In the genomic region with DNA sequence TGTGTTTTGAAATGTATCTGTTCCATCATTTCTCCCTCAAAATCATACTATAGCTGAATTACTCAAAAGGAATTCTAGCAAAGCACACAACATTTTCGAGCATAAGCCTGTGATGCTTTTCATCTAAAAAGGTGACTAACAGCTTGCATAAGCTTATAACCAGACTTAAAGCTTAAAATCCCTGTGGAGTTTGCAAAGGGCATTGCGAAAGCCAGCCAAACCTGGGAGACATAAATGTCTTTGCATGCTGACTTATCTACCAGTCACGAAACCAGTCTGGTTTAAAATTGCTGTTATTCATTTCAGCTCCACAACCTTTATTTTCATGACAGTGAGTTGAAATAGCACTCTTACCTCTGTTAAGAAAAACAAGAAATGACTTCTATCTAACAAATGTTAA, we compare ENCODE assay signal across 15 cellular contexts. TPM values are rescaled to one million over a fixed set of nuclear protein-coding genes. Genes with fewer than 3 reads are reported as not detected.
DNase-seq lines count a peak whose midpoint lies in the region; ATAC-seq and TF ChIP-seq lines count a peak whose summit lies in the region.
"Had no signal": no experiment of that assay in that cellular context is flagged by ENCODE, and none has a peak within 500 bp of the region (broad histone marks: within the 10 kb centered on the region; RNA-seq: fewer than 3 reads in every experiment).

No MANE protein-coding gene starts in this region.

- no peak for TF ChIP-seq CTCF in MCF 10A (IDR thresholded peaks at IDR 0.05; ENCODE audit: unreplicated experiment)
- no peak for TF ChIP-seq CTCF in breast epithelium (IDR thresholded peaks at IDR 0.05)
- TF ChIP-seq CTCF in MM.1S (IDR thresholded peaks at IDR 0.05; ENCODE audit: low read length), result no peak

- no peak overlapping the region for H3K4me3 Mint-ChIP-seq in MCF 10A (ENCODE audit: unreplicated experiment)
- H3K4me3 Mint-ChIP-seq: activated naive CD4-positive, alpha-beta T cell treated with anti-CD3 and anti-CD28 coated beads, Interleukin-2, amount 10 ng/mL, durations not matched to agents 7 days and 5 days; endodermal cell; nephron; stimulated activated effector memory CD8-positive, alpha-beta T cell treated with anti-CD3 and anti-CD28 coated beads, Interleukin-12 subunit alpha, Interleukin-12 subunit beta, amount 100 ng/mL, for 72 hours had no signal

- no peaks in the 10 kb centered on the region for H3K9me2 ChIP-seq in MM.1S (replicated peaks; ENCODE audit: insufficient read depth, low read length)

- CTCF ChIA-PET in MCF 10A (lab: Yijun Ruan, JAX), result no interaction called here

- H3K36me3 Mint-ChIP-seq in MCF 10A (ENCODE audit: insufficient read depth, unreplicated experiment), result no peaks in the 10 kb centered on the region
- H3K36me3 Mint-ChIP-seq: activated naive CD4-positive, alpha-beta T cell treated with anti-CD3 and anti-CD28 coated beads, Interleukin-2, amount 10 ng/mL, durations not matched to agents 7 days and 5 days; stimulated activated effector memory CD8-positive, alpha-beta T cell treated with anti-CD3 and anti-CD28 coated beads, Interleukin-12 subunit alpha, Interleukin-12 subunit beta, amount 100 ng/mL, for 72 hours had no signal

- intact Hi-C loops in MCF 10A (cut with micrococcal nuclease), result no loop called here
- intact Hi-C loops in breast epithelium (cut with DNase I; ENCODE audit: low total_unique reads), result no loop called here

- no peaks in the 10 kb centered on the region for H3K9me3 Mint-ChIP-seq in MCF 10A (ENCODE audit: unreplicated experiment)
- H3K9me3 Mint-ChIP-seq: activated naive CD4-positive, alpha-beta T cell treated with anti-CD3 and anti-CD28 coated beads, Interleukin-2, amount 10 ng/mL, durations not matched to agents 7 days and 5 days; endodermal cell; nephron; stimulated activated effector memory CD8-positive, alpha-beta T cell treated with anti-CD3 and anti-CD28 coated beads, Interleukin-12 subunit alpha, Interleukin-12 subunit beta, amount 100 ng/mL, for 72 hours had no signal

- no TSS peak for BruUV-seq in MCF 10A (replicated peaks; lab: Mats Ljungman, UMichigan)

- H3K4me1 ChIP-seq in breast epithelium, result no peaks in the 10 kb centered on the region
- H3K4me1 ChIP-seq in adipocyte (ENCODE audit: control insufficient read depth, insufficient read depth, low read length), result peaks cover 21% of the 10 kb centered on the region
- H3K4me1 ChIP-seq in MM.1S (ENCODE audit: low read length), result peaks cover 16% of the 10 kb centered on the region; the same call in 1 of the 2 replicates

- H3K9me3 ChIP-seq in breast epithelium, result no peaks in the 10 kb centered on the region
- no peaks in the 10 kb centered on the region for H3K9me3 ChIP-seq in adipocyte (ENCODE audit: control insufficient read depth, low read length)
- H3K9me3 ChIP-seq in MM.1S (replicated peaks; ENCODE audit: insufficient read depth, low read length), result no peaks in the 10 kb centered on the region

- H4K20me1 ChIP-seq in MM.1S (ENCODE audit: insufficient read depth, low read length), result no peaks in the 10 kb centered on the region

- no peaks in the 10 kb centered on the region for H3K27me3 ChIP-seq in breast epithelium
- H3K27me3 ChIP-seq in adipocyte (replicated peaks; ENCODE audit: control insufficient read depth, insufficient read depth, low read length), result no peaks in the 10 kb centered on the region
- no peaks in the 10 kb centered on the region for H3K27me3 ChIP-seq in MM.1S (replicated peaks; ENCODE audit: insufficient read depth, low read length)

- POLR2A ChIA-PET in MCF 10A (lab: Yijun Ruan, JAX), result interaction anchor here (0.6 to 1.3 kb wide), 7 partner anchors 9 to 1120 kb away, joined by 3 to 7 read pairs (median 4); a partner anchor contains a TSS

- DNase-seq in MCF 10A (ENCODE audit: unreplicated experiment) (peak; percentile 87), breast epithelium (ENCODE audit: low spot score in 2 of 2) (no peak), adipocyte (ENCODE audit: low read depth) (peak; percentile 97), fibroblast of the conjunctiva (ENCODE audit: low read depth) (peak; percentile 72), 8988T (no peak), MM.1S (no peak), HT-29 (ENCODE audit: low spot score) (no peak)
- DNase-seq: activated naive CD4-positive, alpha-beta T cell treated with anti-CD3 and anti-CD28 coated beads, Interleukin-2, amount 10 ng/mL, durations not matched to agents 7 days and 5 days; AML-193; endodermal cell; NCI-H1092; NCI-H748 treated with DMSO at 0.1 percent for 48 hours had no signal

- H3K36me3 ChIP-seq in breast epithelium (no peaks in the 10 kb centered on the region), adipocyte (ENCODE audit: control insufficient read depth, insufficient read depth, low read length, severe bottlenecking) (no peaks in the 10 kb centered on the region), MM.1S (replicated peaks; ENCODE audit: insufficient read depth, low read length) (no peaks in the 10 kb centered on the region)

- no peaks in the 10 kb centered on the region for H3K79me2 ChIP-seq in MM.1S (ENCODE audit: low read length)

- peak overlapping the region; percentile 8 for H3K27ac Mint-ChIP-seq in MCF 10A (ENCODE audit: low read depth, unreplicated experiment)
- H3K27ac Mint-ChIP-seq: activated naive CD4-positive, alpha-beta T cell treated with anti-CD3 and anti-CD28 coated beads, Interleukin-2, amount 10 ng/mL, durations not matched to agents 7 days and 5 days; endodermal cell; nephron; stimulated activated effector memory CD8-positive, alpha-beta T cell treated with anti-CD3 and anti-CD28 coated beads, Interleukin-12 subunit alpha, Interleukin-12 subunit beta, amount 100 ng/mL, for 72 hours had no signal

- no peak for TF ChIP-seq POLR2A in breast epithelium (IDR thresholded peaks at IDR 0.05)

- H3K27me3 Mint-ChIP-seq in MCF 10A (ENCODE audit: insufficient read depth, unreplicated experiment), result no peaks in the 10 kb centered on the region

- ATAC-seq in GM19455 (IDR thresholded peaks at IDR 0.05; ENCODE audit: unreplicated experiment), result no peak
- ATAC-seq: stimulated activated effector memory CD8-positive, alpha-beta T cell treated with anti-CD3 and anti-CD28 coated beads, Interleukin-12 subunit alpha, Interleukin-12 subunit beta, amount 100 ng/mL, for 72 hours had no signal

- peaks cover 24% of the 10 kb centered on the region for H3K4me1 Mint-ChIP-seq in MCF 10A (ENCODE audit: insufficient read depth, unreplicated experiment)
- H3K4me1 Mint-ChIP-seq: activated naive CD4-positive, alpha-beta T cell treated with anti-CD3 and anti-CD28 coated beads, Interleukin-2, amount 10 ng/mL, durations not matched to agents 7 days and 5 days; stimulated activated effector memory CD8-positive, alpha-beta T cell treated with anti-CD3 and anti-CD28 coated beads, Interleukin-12 subunit alpha, Interleukin-12 subunit beta, amount 100 ng/mL, for 72 hours had no signal

- H3K4me3 ChIP-seq in breast epithelium, result no peak overlapping the region
- no peak overlapping the region for H3K4me3 ChIP-seq in adipocyte (ENCODE audit: low read length)
- no peak overlapping the region for H3K4me3 ChIP-seq in MM.1S (ENCODE audit: low read length)

- H3F3A ChIP-seq in MM.1S (ENCODE audit: insufficient read depth, low read length), result no peaks in the 10 kb centered on the region

- H3K9ac ChIP-seq in adipocyte (ENCODE audit: low read length), result peak overlapping the region; percentile 32
- no peak overlapping the region for H3K9ac ChIP-seq in MM.1S (ENCODE audit: low read length)

- no peak overlapping the region for H2AFZ ChIP-seq in MM.1S (ENCODE audit: low read length)

- H3K27ac ChIP-seq in breast epithelium (no peak overlapping the region), MM.1S (ENCODE audit: low read length) (no peak overlapping the region)

- H3K4me2 ChIP-seq in MM.1S (ENCODE audit: low read depth, low read length), result no peak overlapping the region

RNA-seq across cellular contexts. Expression of a gene that starts 35.6 kb away (rescaled TPM):
- total RNA-seq in MCF 10A (2022), result not detected in 2 replicates
- under 1 TPM in 2 of 3 donors, not detected in 1; 0.15 to 0.80 TPM for total RNA-seq in breast epithelium
- not detected in 2 replicates for total RNA-seq in HT-29 (2014; rRNA removed; shearing (Covaris generic))
- total RNA-seq: endodermal cell had no signal

Comparison
In these comparisons a context has a peak if more than half of its experiments do, and no peak if none do; other contexts are left out.
1. DNase-seq: peak in MCF 10A (single experiment), adipocyte (single experiment) and fibroblast of the conjunctiva (single experiment); none in breast epithelium (0 of 2), 8988T (single experiment), MM.1S (single experiment) and HT-29 (single experiment).